Comparison of ENCODE assay signal across 10 cellular contexts in the genomic region with DNA sequence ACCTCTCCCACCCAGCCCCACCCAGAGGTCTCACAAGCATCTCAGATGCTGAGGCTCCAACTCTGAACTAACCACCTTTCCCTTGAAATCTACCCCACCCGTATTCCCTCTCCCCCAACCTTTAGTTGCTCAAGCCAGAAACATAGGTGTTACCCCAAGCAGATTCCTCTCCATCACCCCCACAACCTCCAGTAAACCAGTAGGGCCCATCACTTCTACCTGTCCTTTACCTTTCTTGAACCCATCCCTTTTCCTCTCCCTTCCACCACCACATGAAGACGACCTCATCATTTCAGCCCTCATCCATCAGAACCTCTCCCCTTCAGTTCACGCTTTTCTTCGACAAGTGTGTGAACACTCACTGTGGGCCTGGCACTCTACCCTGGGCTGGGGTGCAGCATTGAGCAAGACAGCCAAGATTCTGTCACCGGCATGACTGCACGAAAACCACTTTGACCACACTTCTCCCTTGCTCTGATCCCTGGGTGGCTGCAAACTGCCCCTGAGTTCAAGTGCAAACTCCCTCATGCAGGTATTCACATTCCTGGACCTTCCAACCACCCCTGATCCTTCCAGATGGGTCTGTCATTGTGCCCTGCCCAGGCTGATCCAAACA.
DNase-seq lines count a peak whose midpoint lies in the region; ATAC-seq and TF ChIP-seq lines count a peak whose summit lies in the region.
"Had no signal": no experiment of that assay in that cellular context is flagged by ENCODE, and none has a peak within 500 bp of the region (broad histone marks: within the 10 kb centered on the region; RNA-seq: fewer than 3 reads in every experiment).

No MANE protein-coding gene starts in this region.

- TF ChIP-seq CTCF in heart left ventricle (IDR thresholded peaks at IDR 0.05) (no peak), uterus (IDR thresholded peaks at IDR 0.05) (no peak), GM23338 (conservative IDR thresholded peaks at IDR 0.05; ENCODE audit: low read depth in 2 of 2) (no peak)

- TF ChIP-seq POLR2A in heart left ventricle (IDR thresholded peaks at IDR 0.05) (no peak), uterus (IDR thresholded peaks at IDR 0.05) (peak in 1 of 2 donors; percentile 4)

- peaks cover 17% of the 10 kb centered on the region for H3K4me1 Mint-ChIP-seq in T-helper 2 cell treated with Interferon-gamma antibody and Interleukin-4, amounts not matched to agents 5 μg/mL and 100 μg/mL, for 36 hours (ENCODE audit: low read depth)
- peaks cover 24% of the 10 kb centered on the region for H3K4me1 Mint-ChIP-seq in GM23338

- DNase-seq in heart left ventricle (no peak), Right ventricle myocardium superior (no peak), caudate nucleus (lab: John Stamatoyannopoulos, UW) (no peak), uterus (no peak), GM23338 (ENCODE audit: low spot score) (no peak)
- no peak for DNase-seq in T-helper 2 cell treated with Interferon-gamma antibody and Interleukin-4, amounts not matched to agents 5 μg/mL and 100 μg/mL, for 36 hours (ENCODE audit: low spot score)

- no peak overlapping the region for H3K27ac Mint-ChIP-seq in T-helper 2 cell treated with Interferon-gamma antibody and Interleukin-4, amounts not matched to agents 5 μg/mL and 100 μg/mL, for 36 hours
- no peak overlapping the region for H3K27ac Mint-ChIP-seq in GM23338
- H3K27ac Mint-ChIP-seq: IgD-negative memory B cell had no signal

- H3K9me3 ChIP-seq in heart left ventricle (no peaks in the 10 kb centered on the region), mucosa of rectum (ENCODE audit: control insufficient read depth in 2 of 2, low read length in 2 of 2) (no peaks in the 10 kb centered on the region), uterus (no peaks in the 10 kb centered on the region)
- H3K9me3 ChIP-seq: suprapubic skin had no signal

- H4K20me1 ChIP-seq in GM23338 (replicated peaks; ENCODE audit: insufficient read depth): no peaks in the 10 kb centered on the region

- no peak overlapping the region for H2AFZ ChIP-seq in GM23338

- H3K36me3 Mint-ChIP-seq in T-helper 2 cell treated with Interferon-gamma antibody and Interleukin-4, amounts not matched to agents 5 μg/mL and 100 μg/mL, for 36 hours (ENCODE audit: low read depth): no peaks in the 10 kb centered on the region
- H3K36me3 Mint-ChIP-seq in GM23338 (ENCODE audit: low read depth): no peaks in the 10 kb centered on the region
- H3K36me3 Mint-ChIP-seq: IgD-negative memory B cell had no signal

- H3K4me1 ChIP-seq in heart left ventricle: peaks cover 3 to 25% (median 18%) of the 10 kb centered on the region in 12 donors
- H3K4me1 ChIP-seq in mucosa of rectum (ENCODE audit: control insufficient read depth in 2 of 2, insufficient read depth in 2 of 2, low read length in 2 of 2): peaks cover 19 to 23% of the 10 kb centered on the region in 2 donors
- peaks cover 4 to 5% of the 10 kb centered on the region in 2 donors for H3K4me1 ChIP-seq in uterus
- peaks cover 25% of the 10 kb centered on the region for H3K4me1 ChIP-seq in GM23338 (ENCODE audit: insufficient read depth)

- peak overlapping the region in 11 of 12 donors; percentile 90 to 98 (median 92) for H3K27ac ChIP-seq in heart left ventricle
- H3K27ac ChIP-seq in caudate nucleus (ENCODE audit: low read depth, low read length): peak overlapping the region; percentile 93
- H3K27ac ChIP-seq in mucosa of rectum (ENCODE audit: low read depth in 2 of 2, low read length in 2 of 2): peak overlapping the region; percentile 84 to 96
- H3K27ac ChIP-seq in uterus: peak overlapping the region; percentile 97
- H3K27ac ChIP-seq in GM23338 (ENCODE audit: low read depth): no peak overlapping the region

- WGBS in heart left ventricle, 4 donors: 59 to 61% (median 60%) methylated on average over 6 of the region's 6 CpGs

- no peaks in the 10 kb centered on the region for H3K79me2 ChIP-seq in GM23338 (replicated peaks; ENCODE audit: insufficient read depth)

- H3K27me3 Mint-ChIP-seq in T-helper 2 cell treated with Interferon-gamma antibody and Interleukin-4, amounts not matched to agents 5 μg/mL and 100 μg/mL, for 36 hours (ENCODE audit: low read depth): peaks cover 62% of the 10 kb centered on the region
- peaks cover 25% of the 10 kb centered on the region for H3K27me3 Mint-ChIP-seq in GM23338 (ENCODE audit: insufficient read depth, low read depth, poor library complexity)

- intact Hi-C loops in heart left ventricle (cut with DNase I): loop anchor here in 2 of 10 donors (5.0 kb wide), 2 partner anchors 64 to 69 kb away; no protein-coding TSS in a partner anchor
- intact Hi-C loops in Right ventricle myocardium superior (cut with DNase I): no loop called here
- intact Hi-C loops in uterus (cut with DNase I; ENCODE audit: low total_unique reads): no loop called here

- H3K27me3 ChIP-seq in heart left ventricle (peaks cover 0 to 13% (median 0%) of the 10 kb centered on the region in 9 donors), mucosa of rectum (ENCODE audit: control insufficient read depth in 2 of 2, insufficient read depth in 2 of 2, low read length in 2 of 2) (peaks cover 0 to 5% of the 10 kb centered on the region in 2 donors), uterus (no peaks in the 10 kb centered on the region), GM23338 (ENCODE audit: insufficient read depth) (0 out of 2 replicates have a peak, but pooled peaks cover 4% of the 10 kb centered on the region)

- H3K36me3 ChIP-seq in heart left ventricle (no peaks in the 10 kb centered on the region), mucosa of rectum (ENCODE audit: control insufficient read depth in 2 of 2, insufficient read depth in 2 of 2, low read length in 2 of 2) (no peaks in the 10 kb centered on the region), uterus (no peaks in the 10 kb centered on the region), GM23338 (ENCODE audit: insufficient read depth) (no peaks in the 10 kb centered on the region)
- H3K36me3 ChIP-seq: suprapubic skin had no signal

- H3K9me3 Mint-ChIP-seq in T-helper 2 cell treated with Interferon-gamma antibody and Interleukin-4, amounts not matched to agents 5 μg/mL and 100 μg/mL, for 36 hours: no peaks in the 10 kb centered on the region
- H3K9me3 Mint-ChIP-seq in GM23338: no peaks in the 10 kb centered on the region
- H3K9me3 Mint-ChIP-seq: IgD-negative memory B cell had no signal

- no peak for ATAC-seq in heart left ventricle
- no peak for ATAC-seq in Right ventricle myocardium superior (ENCODE audit: poor library complexity)
- ATAC-seq in GM23338: no peak
- ATAC-seq in HG02588 (IDR thresholded peaks at IDR 0.05; ENCODE audit: unreplicated experiment): no peak

- H3K4me3 ChIP-seq in heart left ventricle: peak overlapping the region in 1 of 12 donors; percentile 54
- no peak overlapping the region for H3K4me3 ChIP-seq in mucosa of rectum (ENCODE audit: low read length in 2 of 2)
- no peak overlapping the region for H3K4me3 ChIP-seq in uterus
- no peak overlapping the region for H3K4me3 ChIP-seq in GM23338

- H3K4me2 ChIP-seq in GM23338: no peak overlapping the region; the same call in 1 of the 2 replicates

- no peak overlapping the region for H3K4me3 Mint-ChIP-seq in T-helper 2 cell treated with Interferon-gamma antibody and Interleukin-4, amounts not matched to agents 5 μg/mL and 100 μg/mL, for 36 hours
- H3K4me3 Mint-ChIP-seq in GM23338: no peak overlapping the region

- no peak overlapping the region for H3K9ac ChIP-seq in mucosa of rectum (ENCODE audit: low read depth in 1 of 2, low read length in 2 of 2)

- H3F3A ChIP-seq in GM23338 (replicated peaks; ENCODE audit: low read depth): 0 out of 2 replicates have a peak, but pooled peaks cover 2% of the 10 kb centered on the region

- H3K9me2 ChIP-seq in GM23338 (ENCODE audit: insufficient read depth): no peaks in the 10 kb centered on the region

TF ChIP-seq in GM23338, 12 proteins besides CTCF, POLR2A, EP300 and RAD21:
- TF ChIP-seq POLR2AphosphoS5 (IDR thresholded peaks at IDR 0.05; ENCODE audit: low read depth): no peak
